23 cellular contexts compared by ENCODE assay signal in the genomic region with DNA sequence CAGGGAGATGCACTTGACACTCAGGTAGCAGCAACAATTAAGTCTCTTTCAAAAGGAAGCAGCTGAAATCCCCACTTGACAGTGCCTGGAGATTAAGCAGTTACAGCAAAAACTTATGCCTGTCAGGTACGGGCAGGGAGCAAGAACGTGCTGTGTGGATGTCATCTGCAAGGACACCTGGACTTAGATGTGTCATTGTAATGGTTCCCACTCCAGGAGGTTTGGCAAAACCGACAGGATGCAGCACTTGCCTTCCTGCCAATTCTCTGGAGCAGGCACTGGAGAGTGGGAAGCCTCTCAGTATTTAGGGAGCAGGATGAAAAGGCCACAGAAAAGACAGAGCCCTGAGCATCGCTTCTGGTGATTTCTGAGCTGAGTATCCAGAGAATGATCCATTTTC.
"Had no signal": no experiment of that assay in that cellular context is flagged by ENCODE, and none has a peak within 500 bp of the region (broad histone marks: within the 10 kb centered on the region; RNA-seq: fewer than 3 reads in every experiment).

No MANE protein-coding gene starts in this region.

- H3K79me2 ChIP-seq: hepatocyte had no signal

- H3K27me3 ChIP-seq: hepatocyte, left lung, ovary, upper lobe of left lung had no signal

- H3K27ac ChIP-seq: hepatocyte, left lung, ovary, prostate gland, thoracic aorta, upper lobe of left lung had no signal

- ATAC-seq: left lung; naive thymus-derived CD4-positive, alpha-beta T cell; stimulated activated naive B cell treated with anti-CD40 and anti-IgM and Interleukin-4, amounts not matched to agents 10 μg/mL and 1 μg/mL and 100 μg/mL, for 72 hours; T-helper 17 cell had no signal

- H3K4me1 ChIP-seq: left lung, prostate gland, upper lobe of left lung had no signal

- H3K9me3 ChIP-seq: left lung, ovary, prostate gland, thoracic aorta, upper lobe of left lung had no signal

- H3K4me3 ChIP-seq: hepatocyte, left lung, lung, ovary, prostate gland, thoracic aorta, upper lobe of left lung had no signal

- H2AFZ ChIP-seq: hepatocyte had no signal

- DNase-seq: activated CD4-positive, alpha-beta memory T cell treated with anti-CD3 and anti-CD28 coated beads for 36 hours; activated CD4-positive, alpha-beta T cell treated with anti-CD3 and anti-CD28 coated beads for 4 hours; activated CD4-positive, CD25-positive, alpha-beta regulatory T cell; activated naive CD4-positive, alpha-beta T cell treated with Interleukin-2 at 50 U/mL for 16 hours; activated naive CD8-positive, alpha-beta T cell treated with anti-CD3 and anti-CD28 coated beads, Interleukin-2, amount 10 ng/mL, durations not matched to agents 7 days and 5 days; activated T-cell treated with anti-CD3 and anti-CD28 coated beads, Interleukin-2, amount 50 U/mL, for 48 hours; amniotic stem cell; effector CD4-positive, alpha-beta T cell; erythroblast; foreskin fibroblast; immature natural killer cell; left lung; naive thymus-derived CD4-positive, alpha-beta T cell; ovary; stimulated activated CD4-positive, alpha-beta T cell treated with anti-CD3 and anti-CD28 coated beads, Interleukin-2, amount 100 ng/mL, for 48 hours; stimulated activated CD8-positive, alpha-beta memory T cell treated with anti-CD3 and anti-CD28 coated beads, Interleukin-4, amount 100 ng/mL, for 48 hours; stimulated activated naive B cell treated with anti-CD40 and anti-IgM and Interleukin-4, amounts not matched to agents 10 μg/mL and 1 μg/mL and 100 μg/mL, for 72 hours; T-helper 17 cell; upper lobe of left lung had no signal

- H3K36me3 ChIP-seq: left lung, ovary, prostate gland, thoracic aorta, upper lobe of left lung had no signal

- H3K4me2 ChIP-seq: hepatocyte had no signal
